In the genomic region with DNA sequence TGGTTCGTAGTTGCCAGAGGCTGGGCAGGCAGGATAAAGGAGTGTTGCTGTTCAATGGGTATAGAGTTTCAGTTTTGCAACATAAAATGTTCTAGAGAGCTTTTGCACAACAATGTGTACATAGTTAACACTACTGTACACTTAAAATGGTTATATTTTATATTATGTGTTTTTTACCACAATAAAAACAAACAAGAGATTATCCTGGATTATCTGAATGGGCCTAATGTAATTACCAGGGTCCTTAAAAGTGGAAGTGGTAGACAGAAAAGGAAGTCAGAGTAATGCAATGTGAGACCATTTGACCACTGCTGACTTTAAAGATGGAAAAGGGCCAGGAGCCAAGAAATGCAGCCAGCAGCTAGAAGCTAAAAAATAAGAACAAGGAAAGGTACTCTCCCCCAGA, we compare ENCODE assay signal across 18 cellular contexts.
DNase-seq lines count a peak whose midpoint lies in the region; ATAC-seq lines count a peak whose summit lies in the region.
"Had no signal": no experiment of that assay in that cellular context is flagged by ENCODE, and none has a peak within 500 bp of the region (broad histone marks: within the 10 kb centered on the region; RNA-seq: fewer than 3 reads in every experiment).

No MANE protein-coding gene starts in this region.

- no peaks in the 10 kb centered on the region for H3K4me1 ChIP-seq in mesendoderm (ENCODE audit: control insufficient read depth, low read depth, low read length)

- WGBS in mesendoderm (ENCODE audit: extremely low coverage, insufficient coverage, low lambda C conversion rate), result no CpG with 5 or more reads among the region's 1 CpG

- H2BK5ac ChIP-seq in mesendoderm (ENCODE audit: low read length), result no peak overlapping the region

- no peak overlapping the region for H3K9ac ChIP-seq in mesendoderm (ENCODE audit: low read length)

- H3K4ac ChIP-seq in mesendoderm (ENCODE audit: low read depth, low read length), result no peak overlapping the region

- no peak overlapping the region for H3K4me3 ChIP-seq in mesendoderm (ENCODE audit: low read length)
- H3K4me3 ChIP-seq: gastroesophageal sphincter, PC-9, vagina had no signal

- H2BK15ac ChIP-seq in mesendoderm (replicated peaks; ENCODE audit: low read depth), result no peak overlapping the region

- no peak for ATAC-seq in GM21737 (IDR thresholded peaks at IDR 0.05; ENCODE audit: unreplicated experiment)
- ATAC-seq: gastroesophageal sphincter; stimulated activated naive B cell treated with anti-CD40 and anti-IgM and Interleukin-4, amounts not matched to agents 10 μg/mL and 1 μg/mL and 100 μg/mL, for 72 hours; T-helper 17 cell had no signal

- no peak overlapping the region for H3K18ac ChIP-seq in mesendoderm (ENCODE audit: low read length)

- H3K79me1 ChIP-seq in mesendoderm (ENCODE audit: low read length), result no peaks in the 10 kb centered on the region

- H3K27ac ChIP-seq in mesendoderm (ENCODE audit: low read depth, low read length), result no peak overlapping the region
- H3K27ac ChIP-seq: gastroesophageal sphincter, PC-9, vagina had no signal

- H3K36me3 ChIP-seq in mesendoderm (ENCODE audit: control insufficient read depth, insufficient read depth, low read length), result no peaks in the 10 kb centered on the region
- H3K36me3 ChIP-seq: vagina had no signal

- H3K4me2 ChIP-seq in mesendoderm (ENCODE audit: low read length), result no peak overlapping the region
- H3K4me2 ChIP-seq: PC-9 had no signal

- no peak overlapping the region for H4K5ac ChIP-seq in mesendoderm (ENCODE audit: low read length)

- no peak overlapping the region for H4K8ac ChIP-seq in mesendoderm (ENCODE audit: low read depth, low read length)

- H2BK120ac ChIP-seq in mesendoderm (ENCODE audit: low read depth, low read length), result no peak overlapping the region

- H3K23ac ChIP-seq in mesendoderm (ENCODE audit: low read length), result no peak overlapping the region

- H3K56ac ChIP-seq in mesendoderm (ENCODE audit: low read length), result no peak overlapping the region

- DNase-seq in AML-193 (lab: John Stamatoyannopoulos, UW) (peak; percentile 85 to 86), HCEC 1CT (peak; percentile 19), NOMO-1 treated with DMSO at 0.1 percent for 48 hours (lab: John Stamatoyannopoulos, UW; ENCODE audit: unreplicated experiment) (peak; percentile 77), fibroblast of peridontal ligament (ENCODE audit: extremely low read depth) (peak; percentile 48), mesendoderm (no peak), activated gamma-delta T cell (lab: John Stamatoyannopoulos, UW) (no peak)
- no peak for DNase-seq in activated naive CD4-positive, alpha-beta T cell (lab: John Stamatoyannopoulos, UW)
- DNase-seq: activated CD4-positive, alpha-beta T cell treated with anti-CD3 and anti-CD28 coated beads, Interleukin-2, amount 50 U/mL, for 4 hours; DND-41; effector CD4-positive, alpha-beta T cell; NCI-H1694 treated with DMSO at 0.1 percent for 48 hours; PC-9; stimulated activated CD4-positive, alpha-beta T cell treated with anti-CD3 and anti-CD28 coated beads, Interleukin-4, amount 100 ng/mL, for 4 hours; stimulated activated naive B cell treated with anti-CD40 and anti-IgM and Interleukin-4, amounts not matched to agents 10 μg/mL and 1 μg/mL and 100 μg/mL, for 72 hours; T-helper 17 cell had no signal

- no peaks in the 10 kb centered on the region for H3K27me3 ChIP-seq in mesendoderm (ENCODE audit: insufficient read depth, low read length, poor library complexity)
- H3K27me3 ChIP-seq: gastroesophageal sphincter, vagina had no signal

- H3K79me2 ChIP-seq in mesendoderm (ENCODE audit: control insufficient read depth, insufficient read depth, low read length), result no peaks in the 10 kb centered on the region

- no peak overlapping the region for H2AK5ac ChIP-seq in mesendoderm (ENCODE audit: low read length)

Comparison
In these comparisons a context has a peak if more than half of its experiments do, and no peak if none do; other contexts are left out.
1. DNase-seq: peak in AML-193 (2 of 2), HCEC 1CT (single experiment), NOMO-1 treated with DMSO at 0.1 percent for 48 hours (single experiment) and fibroblast of peridontal ligament (single experiment); none in mesendoderm (single experiment), activated naive CD4-positive, alpha-beta T cell (0 of 4) and activated gamma-delta T cell (single experiment).